18 cellular contexts compared by ENCODE assay signal in genomic region chr12:2378835-2379330, GRCh38.
DNase-seq lines count a peak whose midpoint lies in the region; ATAC-seq and FAIRE-seq lines count a peak whose summit lies in the region.
"Had no signal": no experiment of that assay in that cellular context is flagged by ENCODE, and none has a peak within 500 bp of the region (broad histone marks: within the 10 kb centered on the region; RNA-seq: fewer than 3 reads in every experiment).

No MANE protein-coding gene starts in this region.

- no peak for FAIRE-seq in urothelium cell line (lab: Jason Lieb, UNC)
- FAIRE-seq: A549, endometrium had no signal

- CTCF ChIA-PET in activated CD8-positive, alpha-beta memory T cell treated with anti-CD3 and anti-CD28 coated beads, Interleukin-2, amount 10 ng/mL, durations not matched to agents 7 days and 5 days (lab: Charles Lee): interaction anchor here (1.4 kb wide), 1 partner anchor 16 kb away, joined by 3 read pairs; no protein-coding TSS in a partner anchor

- no peaks in the 10 kb centered on the region for H3K36me3 Mint-ChIP-seq in activated CD8-positive, alpha-beta memory T cell treated with anti-CD3 and anti-CD28 coated beads, Interleukin-2, amount 10 ng/mL, durations not matched to agents 7 days and 5 days
- peaks cover 2% of the 10 kb centered on the region for H3K36me3 Mint-ChIP-seq in T-helper 1 cell treated with Interleukin-12 subunit alpha and Interleukin-12 subunit beta and Interleukin-4 antibody, amounts not matched to agents 30 μg/mL and 1 μg/mL, for 36 hours (ENCODE audit: low read depth)
- H3K36me3 Mint-ChIP-seq in stimulated activated naive B cell treated with anti-CD40 and anti-IgM and Interleukin-4, amounts not matched to agents 10 μg/mL and 1 μg/mL and 100 μg/mL, for 72 hours: no peaks in the 10 kb centered on the region
- H3K36me3 Mint-ChIP-seq: activated naive CD8-positive, alpha-beta T cell had no signal

- H3K4me3 Mint-ChIP-seq in activated CD8-positive, alpha-beta memory T cell treated with anti-CD3 and anti-CD28 coated beads, Interleukin-2, amount 10 ng/mL, durations not matched to agents 7 days and 5 days: no peak overlapping the region
- peak overlapping the region; percentile 52 for H3K4me3 Mint-ChIP-seq in T-helper 1 cell treated with Interleukin-12 subunit alpha and Interleukin-12 subunit beta and Interleukin-4 antibody, amounts not matched to agents 30 μg/mL and 1 μg/mL, for 36 hours
- H3K4me3 Mint-ChIP-seq in stimulated activated naive B cell treated with anti-CD40 and anti-IgM and Interleukin-4, amounts not matched to agents 10 μg/mL and 1 μg/mL and 100 μg/mL, for 72 hours: peak overlapping the region; percentile 18 to 37
- H3K4me3 Mint-ChIP-seq: activated naive CD8-positive, alpha-beta T cell; GM23338 had no signal

- ATAC-seq in activated CD8-positive, alpha-beta memory T cell treated with anti-CD3 and anti-CD28 coated beads, Interleukin-2, amount 10 ng/mL, durations not matched to agents 7 days and 5 days: no peak
- ATAC-seq in GM21529 (IDR thresholded peaks at IDR 0.05; ENCODE audit: unreplicated experiment) (peak; percentile 61), GM18909 (IDR thresholded peaks at IDR 0.05; ENCODE audit: poor library complexity, unreplicated experiment) (no peak)
- ATAC-seq in stimulated activated naive B cell treated with anti-CD40 and anti-IgM and Interleukin-4, amounts not matched to agents 10 μg/mL and 1 μg/mL and 100 μg/mL, for 72 hours (replicated peaks): peak; percentile 80 to 82
- ATAC-seq: A549, GM23338 had no signal

- peaks cover 20% of the 10 kb centered on the region for H3K4me1 Mint-ChIP-seq in activated CD8-positive, alpha-beta memory T cell treated with anti-CD3 and anti-CD28 coated beads, Interleukin-2, amount 10 ng/mL, durations not matched to agents 7 days and 5 days
- peaks cover 37% of the 10 kb centered on the region for H3K4me1 Mint-ChIP-seq in T-helper 1 cell treated with Interleukin-12 subunit alpha and Interleukin-12 subunit beta and Interleukin-4 antibody, amounts not matched to agents 30 μg/mL and 1 μg/mL, for 36 hours (ENCODE audit: low read depth)
- peaks cover 8 to 22% of the 10 kb centered on the region in 2 donors for H3K4me1 Mint-ChIP-seq in stimulated activated naive B cell treated with anti-CD40 and anti-IgM and Interleukin-4, amounts not matched to agents 10 μg/mL and 1 μg/mL and 100 μg/mL, for 72 hours

- H3K27me3 Mint-ChIP-seq in activated CD8-positive, alpha-beta memory T cell treated with anti-CD3 and anti-CD28 coated beads, Interleukin-2, amount 10 ng/mL, durations not matched to agents 7 days and 5 days: peaks cover 7% of the 10 kb centered on the region
- peaks cover 49% of the 10 kb centered on the region for H3K27me3 Mint-ChIP-seq in T-helper 1 cell treated with Interleukin-12 subunit alpha and Interleukin-12 subunit beta and Interleukin-4 antibody, amounts not matched to agents 30 μg/mL and 1 μg/mL, for 36 hours (ENCODE audit: low read depth)
- H3K27me3 Mint-ChIP-seq in stimulated activated naive B cell treated with anti-CD40 and anti-IgM and Interleukin-4, amounts not matched to agents 10 μg/mL and 1 μg/mL and 100 μg/mL, for 72 hours: no peaks in the 10 kb centered on the region
- H3K27me3 Mint-ChIP-seq: activated naive CD8-positive, alpha-beta T cell had no signal

- no peak for DNase-seq in activated CD8-positive, alpha-beta memory T cell treated with anti-CD3 and anti-CD28 coated beads, Interleukin-2, amount 10 ng/mL, durations not matched to agents 7 days and 5 days
- DNase-seq in activated CD8-positive, alpha-beta memory T cell treated with anti-CD3 and anti-CD28 coated beads for 24 hours: no peak
- DNase-seq in stimulated activated naive B cell treated with anti-CD40 and anti-IgM and Interleukin-4, amounts not matched to agents 10 μg/mL and 1 μg/mL and 100 μg/mL, for 72 hours: no peak
- DNase-seq in urothelium cell line (ENCODE audit: low spot score) (no peak), ureter (ENCODE audit: low spot score) (no peak)
- DNase-seq: central memory CD4-positive, alpha-beta T cell; COR-L47; foreskin melanocyte; midbrain; NCI-H2171; substantia nigra had no signal

- peak overlapping the region; percentile 6 for H3K27ac Mint-ChIP-seq in activated CD8-positive, alpha-beta memory T cell treated with anti-CD3 and anti-CD28 coated beads, Interleukin-2, amount 10 ng/mL, durations not matched to agents 7 days and 5 days
- peak overlapping the region; percentile 82 for H3K27ac Mint-ChIP-seq in T-helper 1 cell treated with Interleukin-12 subunit alpha and Interleukin-12 subunit beta and Interleukin-4 antibody, amounts not matched to agents 30 μg/mL and 1 μg/mL, for 36 hours
- H3K27ac Mint-ChIP-seq in stimulated activated naive B cell treated with anti-CD40 and anti-IgM and Interleukin-4, amounts not matched to agents 10 μg/mL and 1 μg/mL and 100 μg/mL, for 72 hours: no peak overlapping the region
- H3K27ac Mint-ChIP-seq: activated naive CD8-positive, alpha-beta T cell; GM23338 had no signal

- H3K9me3 Mint-ChIP-seq in activated CD8-positive, alpha-beta memory T cell treated with anti-CD3 and anti-CD28 coated beads, Interleukin-2, amount 10 ng/mL, durations not matched to agents 7 days and 5 days (ENCODE audit: low read depth): no peaks in the 10 kb centered on the region
- peaks cover 3% of the 10 kb centered on the region for H3K9me3 Mint-ChIP-seq in T-helper 1 cell treated with Interleukin-12 subunit alpha and Interleukin-12 subunit beta and Interleukin-4 antibody, amounts not matched to agents 30 μg/mL and 1 μg/mL, for 36 hours
- peaks cover 2 to 4% of the 10 kb centered on the region in 2 donors for H3K9me3 Mint-ChIP-seq in stimulated activated naive B cell treated with anti-CD40 and anti-IgM and Interleukin-4, amounts not matched to agents 10 μg/mL and 1 μg/mL and 100 μg/mL, for 72 hours
- H3K9me3 Mint-ChIP-seq: GM23338 had no signal

Comparison
In these comparisons a context has a peak if more than half of its experiments do, and no peak if none do; other contexts are left out.
1. ATAC-seq: peak in GM21529 (single experiment) and stimulated activated naive B cell treated with anti-CD40 and anti-IgM and Interleukin-4, amounts not matched to agents 10 μg/mL and 1 μg/mL and 100 μg/mL, for 72 hours (2 of 2); none in activated CD8-positive, alpha-beta memory T cell treated with anti-CD3 and anti-CD28 coated beads, Interleukin-2, amount 10 ng/mL, durations not matched to agents 7 days and 5 days (single experiment) and GM18909 (single experiment).